18 cellular contexts compared by ENCODE assay signal in the genomic region with DNA sequence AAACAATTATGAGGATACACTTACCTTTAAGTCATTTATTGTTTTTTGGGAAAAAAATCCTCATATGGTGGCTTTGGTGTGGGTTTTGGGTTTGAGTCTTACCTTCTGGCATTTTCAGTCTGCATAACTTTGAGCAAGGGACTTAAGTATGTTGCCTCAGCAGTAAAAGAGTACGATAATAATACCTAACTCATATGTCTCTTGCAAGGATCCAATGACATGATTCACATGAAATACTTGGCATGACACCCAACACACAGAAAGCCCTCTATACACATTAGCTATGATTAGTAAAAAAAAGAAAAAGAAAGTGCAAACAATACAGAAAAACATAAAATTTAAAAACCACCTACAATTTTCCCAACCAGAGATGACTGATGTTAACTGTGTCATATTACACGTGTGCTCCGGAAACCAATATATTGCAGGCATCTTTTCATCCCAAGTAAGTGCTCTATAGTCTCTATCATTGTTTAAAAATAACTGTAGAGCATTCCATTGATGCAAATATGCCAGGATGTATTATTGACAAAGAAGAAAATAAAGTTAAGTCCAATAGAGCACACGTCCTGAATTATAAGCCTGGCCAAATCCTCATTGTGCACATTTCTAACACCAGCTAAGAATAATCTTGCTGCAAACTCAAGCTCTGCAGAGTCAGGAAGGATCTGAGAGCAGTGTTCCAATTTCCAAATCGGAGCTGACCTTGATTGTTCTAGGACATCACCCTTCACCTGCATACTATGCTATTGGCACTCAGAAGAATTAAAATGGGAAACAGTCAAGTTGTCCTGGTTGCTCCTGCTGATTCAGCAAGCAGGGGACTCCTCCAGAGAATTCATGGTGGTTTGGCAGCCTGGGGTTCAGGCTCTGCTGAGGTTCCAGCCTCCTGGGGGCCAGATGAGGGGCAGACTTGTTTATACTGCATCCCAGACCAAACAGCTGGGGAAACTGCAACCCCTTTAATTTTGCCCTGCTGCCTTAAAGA.
DNase-seq lines count a peak whose midpoint lies in the region; ATAC-seq and TF ChIP-seq lines count a peak whose summit lies in the region.
"Had no signal": no experiment of that assay in that cellular context is flagged by ENCODE, and none has a peak within 500 bp of the region (broad histone marks: within the 10 kb centered on the region; RNA-seq: fewer than 3 reads in every experiment).

No MANE protein-coding gene starts in this region.

- DNase-seq in adipocyte (ENCODE audit: low read depth) (peak; percentile 42), fibroblast of gingiva (ENCODE audit: low read depth) (peak; percentile 41), left lobe of liver (ENCODE audit: low spot score) (no peak), lower leg skin (ENCODE audit: low spot score in 2 of 2) (no peak), left colon (no peak), T-helper 2 cell (no peak)
- no peak for DNase-seq in activated T-cell treated with anti-CD3 and anti-CD28 coated beads, Interleukin-2, amount 50 U/mL, for 48 hours
- DNase-seq: activated CD4-positive, CD25-positive, alpha-beta regulatory T cell; activated effector memory CD4-positive, alpha-beta T cell treated with Interleukin-2 at 50 U/mL for 16 hours; body of pancreas; Caco-2; mucosa of descending colon; MV-4-11; NCI-H2081 treated with DMSO at 0.1 percent for 48 hours; NCI-H69; Peyer's patch; T-helper 1 cell had no signal

- H3K9ac ChIP-seq in adipocyte (ENCODE audit: low read length), result peak overlapping the region; percentile 80
- H3K9ac ChIP-seq in skeletal muscle tissue (ENCODE audit: low read depth in 1 of 3, low read length in 3 of 3), result no peak overlapping the region

- peak overlapping the region; percentile 60 for H3K27ac ChIP-seq in skeletal muscle tissue (ENCODE audit: low read depth, low read length)
- H3K27ac ChIP-seq: body of pancreas, Peyer's patch had no signal

- H3K9me3 ChIP-seq in adipocyte (ENCODE audit: control insufficient read depth, low read length) (no peaks in the 10 kb centered on the region), skeletal muscle tissue (ENCODE audit: control insufficient read depth in 3 of 3, low read length in 3 of 3) (no peaks in the 10 kb centered on the region)
- H3K9me3 ChIP-seq: body of pancreas, Caco-2, mucosa of descending colon, Peyer's patch had no signal

- H3K36me3 ChIP-seq in adipocyte (ENCODE audit: control insufficient read depth, insufficient read depth, low read length, severe bottlenecking) (no peaks in the 10 kb centered on the region), skeletal muscle tissue (ENCODE audit: control insufficient read depth in 3 of 3, insufficient read depth in 3 of 3, low read length in 3 of 3) (no peaks in the 10 kb centered on the region)
- H3K36me3 ChIP-seq: Peyer's patch had no signal

- peak; percentile 63 for ATAC-seq in left lobe of liver
- ATAC-seq in left colon, result no peak
- ATAC-seq: body of pancreas, mucosa of descending colon had no signal

- no peak for TF ChIP-seq POLR2A in lower leg skin (IDR thresholded peaks at IDR 0.05)

- intact Hi-C loops in lower leg skin (cut with DNase I; ENCODE audit: low total_unique reads) (no loop called here), left colon (cut with DNase I, micrococcal nuclease) (no loop called here)

- H3K4me1 ChIP-seq in adipocyte (ENCODE audit: control insufficient read depth, insufficient read depth, low read length), result peaks cover 40% of the 10 kb centered on the region
- peaks cover 23 to 26% (median 26%) of the 10 kb centered on the region in 3 donors for H3K4me1 ChIP-seq in skeletal muscle tissue (ENCODE audit: control insufficient read depth in 3 of 3, insufficient read depth in 3 of 3, low read length in 3 of 3)
- H3K4me1 ChIP-seq: Caco-2, Peyer's patch had no signal

- TF ChIP-seq CTCF in lower leg skin (IDR thresholded peaks at IDR 0.05), result no peak

- H3K4me3 ChIP-seq in adipocyte (ENCODE audit: low read length) (peak overlapping the region; percentile 17), skeletal muscle tissue (ENCODE audit: low read length in 3 of 3) (peak overlapping the region in 2 of 3 donors; percentile 12 to 16), lower leg skin (ENCODE audit: low read depth, poor library complexity, severe bottlenecking) (no peak overlapping the region)
- H3K4me3 ChIP-seq: body of pancreas, mucosa of descending colon, Peyer's patch had no signal

- H3K27me3 ChIP-seq in adipocyte (replicated peaks; ENCODE audit: control insufficient read depth, insufficient read depth, low read length), result no peaks in the 10 kb centered on the region
- H3K27me3 ChIP-seq in skeletal muscle tissue (ENCODE audit: control insufficient read depth in 3 of 3, insufficient read depth in 3 of 3, low read length in 3 of 3), result no peaks in the 10 kb centered on the region
- H3K27me3 ChIP-seq: body of pancreas, Peyer's patch had no signal

- 49 to 57% methylated on average over 5 of the region's 5 CpGs for WGBS in lower leg skin, 2 donors

Comparison
In these comparisons a context has a peak if more than half of its experiments do, and no peak if none do; other contexts are left out.
1. DNase-seq: peak in adipocyte (single experiment) and fibroblast of gingiva (single experiment); none in left lobe of liver (single experiment), lower leg skin (0 of 2), activated T-cell treated with anti-CD3 and anti-CD28 coated beads, Interleukin-2, amount 50 U/mL, for 48 hours (0 of 2), left colon (0 of 2) and T-helper 2 cell (0 of 5).